Comparison of ENCODE assay signal across 21 cellular contexts in genomic region chr15:95663156-95663831, GRCh38.
DNase-seq lines count a peak whose midpoint lies in the region; ATAC-seq and TF ChIP-seq lines count a peak whose summit lies in the region.
"Had no signal": no experiment of that assay in that cellular context is flagged by ENCODE, and none has a peak within 500 bp of the region (broad histone marks: within the 10 kb centered on the region; RNA-seq: fewer than 3 reads in every experiment).

No MANE protein-coding gene starts in this region.

- H3K9me3 ChIP-seq in BLaER1 treated with 17β-estradiol and CSF1 and Interleukin-3, amounts not matched to agents 10 nM and 100 nM (replicated peaks in 1 of 11), result no peaks in the 10 kb centered on the region
- H3K9me3 ChIP-seq in fibroblast of lung (ENCODE audit: control insufficient read depth, insufficient read depth, low read depth, low read length), result no peaks in the 10 kb centered on the region
- H3K9me3 ChIP-seq: Caco-2, heart left ventricle, neutrophil, Peyer's patch, spleen had no signal

- no peak overlapping the region for H3K4me3 ChIP-seq in BLaER1 treated with 17β-estradiol and CSF1 and Interleukin-3, amounts not matched to agents 10 nM and 100 nM
- H3K4me3 ChIP-seq in fibroblast of lung (replicated peaks in 1 of 4; ENCODE audit: control extremely low read depth in 1 of 4, insufficient read depth in 1 of 4, low read depth in 3 of 4, low read length in 4 of 4) (no peak overlapping the region), dorsolateral prefrontal cortex (no peak overlapping the region)
- H3K4me3 ChIP-seq: heart left ventricle, Peyer's patch, spleen had no signal

- no peaks in the 10 kb centered on the region for H4K20me1 ChIP-seq in BLaER1 treated with 17β-estradiol and CSF1 and Interleukin-3, amounts not matched to agents 10 nM and 100 nM
- H4K20me1 ChIP-seq in fibroblast of lung (ENCODE audit: control insufficient read depth, extremely low read depth, insufficient read depth, low read length), result no peaks in the 10 kb centered on the region

- peaks cover 2% of the 10 kb centered on the region for H3K9me3 Mint-ChIP-seq in neural crest cell
- H3K9me3 Mint-ChIP-seq: type B pancreatic cell had no signal

- peaks cover 35% of the 10 kb centered on the region for H3K4me1 Mint-ChIP-seq in neural crest cell

- no peak overlapping the region for H3K9ac ChIP-seq in BLaER1 treated with 17β-estradiol and CSF1 and Interleukin-3, amounts not matched to agents 10 nM and 100 nM
- no peak overlapping the region for H3K9ac ChIP-seq in fibroblast of lung (ENCODE audit: insufficient read depth, low read length)

- no peak overlapping the region for H2AFZ ChIP-seq in fibroblast of lung (ENCODE audit: low read length)

- no peaks in the 10 kb centered on the region for H3K27me3 ChIP-seq in BLaER1 treated with 17β-estradiol and CSF1 and Interleukin-3, amounts not matched to agents 10 nM and 100 nM
- H3K27me3 ChIP-seq in fibroblast of lung (ENCODE audit: control insufficient read depth, insufficient read depth, low read length) (no peaks in the 10 kb centered on the region), dorsolateral prefrontal cortex (peaks cover 0 to 31% (median 9%) of the 10 kb centered on the region in 45 donors)
- H3K27me3 ChIP-seq: heart left ventricle, neutrophil, Peyer's patch, spleen had no signal

- peak overlapping the region in 8 of 11 experiments; percentile 24 to 52 (median 32); a peak in 12 of 22 replicates for H3K4me2 ChIP-seq in BLaER1 treated with 17β-estradiol and CSF1 and Interleukin-3, amounts not matched to agents 10 nM and 100 nM
- H3K4me2 ChIP-seq in fibroblast of lung (ENCODE audit: extremely low read depth, insufficient read depth, low read length), result peak overlapping the region; percentile 37

- peak overlapping the region; percentile 85 for H3K27ac Mint-ChIP-seq in neural crest cell (ENCODE audit: unreplicated experiment)
- H3K27ac Mint-ChIP-seq: type B pancreatic cell had no signal

- H3K4me3 Mint-ChIP-seq in neural crest cell, result no peak overlapping the region
- H3K4me3 Mint-ChIP-seq: type B pancreatic cell had no signal

- no peak overlapping the region for H3K27ac ChIP-seq in BLaER1 treated with 17β-estradiol and CSF1 and Interleukin-3, amounts not matched to agents 10 nM and 100 nM
- no peak overlapping the region for H3K27ac ChIP-seq in fibroblast of lung (ENCODE audit: insufficient read depth, low read length)
- H3K27ac ChIP-seq in dorsolateral prefrontal cortex, result peak overlapping the region in 1 of 59 donors; percentile 11
- H3K27ac ChIP-seq: neutrophil, Peyer's patch, VCaP had no signal

- H3K27me3 Mint-ChIP-seq in neural crest cell (ENCODE audit: low read depth), result no peaks in the 10 kb centered on the region

- no peak for TF ChIP-seq CTCF in fibroblast of lung (conservative IDR thresholded peaks at IDR 0.05 in 1 of 2, IDR thresholded peaks at IDR 0.05 in 1 of 2; ENCODE audit: low read depth in 1 of 2, low read length in 2 of 2)
- no peak for TF ChIP-seq CTCF in neural crest cell (conservative IDR thresholded peaks at IDR 0.05)
- no peak for TF ChIP-seq CTCF in dorsolateral prefrontal cortex (IDR thresholded peaks at IDR 0.05 in 54 of 56, conservative IDR thresholded peaks at IDR 0.05 in 2 of 56; ENCODE audit: low read depth in 1 of 56, partially characterized antibody in 56 of 56)

- H3K4me1 ChIP-seq in BLaER1 treated with 17β-estradiol and CSF1 and Interleukin-3, amounts not matched to agents 10 nM and 100 nM, result peaks cover 0 to 28% (median 20%) of the 10 kb centered on the region in 10 experiments; a peak in 16 of 20 replicates
- peaks cover 8% of the 10 kb centered on the region for H3K4me1 ChIP-seq in fibroblast of lung (ENCODE audit: control insufficient read depth, extremely low read depth, insufficient read depth, low read length)
- H3K4me1 ChIP-seq: Caco-2, Peyer's patch, spleen had no signal

- ATAC-seq in HG03378 (IDR thresholded peaks at IDR 0.05; ENCODE audit: unreplicated experiment), result no peak
- no peak for ATAC-seq in HG03108 (IDR thresholded peaks at IDR 0.05; ENCODE audit: unreplicated experiment)
- ATAC-seq: heart left ventricle had no signal

- no peaks in the 10 kb centered on the region for H3K36me3 ChIP-seq in BLaER1 treated with 17β-estradiol and CSF1 and Interleukin-3, amounts not matched to agents 10 nM and 100 nM
- H3K36me3 ChIP-seq in fibroblast of lung (ENCODE audit: control insufficient read depth, insufficient read depth, low read length), result no peaks in the 10 kb centered on the region
- H3K36me3 ChIP-seq: heart left ventricle, neutrophil, Peyer's patch, spleen had no signal

- DNase-seq in RPMI7951 (ENCODE audit: low read depth) (peak; percentile 19), fibroblast of lung (ENCODE audit: low read depth in 2 of 2) (peak; percentile 54 to 83), neural crest cell (ENCODE audit: low read depth, low spot score) (no peak), dorsolateral prefrontal cortex (no peak), HuH-7.5 (ENCODE audit: low spot score) (no peak)
- DNase-seq: amniotic stem cell; Caco-2; central memory CD4-positive, alpha-beta T cell; erythroblast; heart left ventricle; NCI-H1930; NCI-H446; NK-92 treated with Interleukin-12 subunit alpha and Interleukin-12 subunit beta, amount 100 ng/mL, for 24 hours; Peyer's patch; spleen had no signal

- intact Hi-C loops in dorsolateral prefrontal cortex (cut with DNase I), result no loop called here

- H3K79me2 ChIP-seq in fibroblast of lung (ENCODE audit: control insufficient read depth, insufficient read depth, low read length), result no peaks in the 10 kb centered on the region

- no peaks in the 10 kb centered on the region for H3K36me3 Mint-ChIP-seq in neural crest cell (ENCODE audit: low read depth)
- H3K36me3 Mint-ChIP-seq: type B pancreatic cell had no signal

Comparison
In these comparisons a context has a peak if more than half of its experiments do, and no peak if none do; other contexts are left out.
1. DNase-seq: peak in RPMI7951 (single experiment) and fibroblast of lung (2 of 2); none in neural crest cell (single experiment), dorsolateral prefrontal cortex (0 of 10) and HuH-7.5 (single experiment).